In the genomic region with DNA sequence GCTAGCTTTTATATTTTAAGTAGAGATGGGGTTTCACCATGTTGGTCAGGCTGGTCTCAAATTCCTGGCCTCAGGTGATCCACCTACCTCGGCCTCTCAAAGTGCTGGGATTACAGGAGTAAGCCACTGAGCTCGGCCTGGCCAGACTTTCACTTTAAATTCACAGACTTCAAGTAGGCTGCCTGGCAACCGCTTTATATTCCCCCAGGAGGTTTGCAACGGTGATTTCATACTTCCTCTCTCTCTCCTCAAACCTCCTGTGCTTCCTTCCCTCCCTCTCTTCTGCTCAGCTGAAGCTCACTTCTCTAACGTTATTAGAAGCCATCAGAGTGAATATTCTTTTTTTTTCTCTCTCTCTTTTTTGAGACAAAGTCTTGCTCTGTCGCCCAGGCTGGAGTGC, we compare ENCODE assay signal across 8 cellular contexts.
DNase-seq lines count a peak whose midpoint lies in the region; ATAC-seq and TF ChIP-seq lines count a peak whose summit lies in the region.
"Not testable (repeated sequence)": the region's sequence is repeated elsewhere in the genome, so short reads cannot be mapped to it uniquely, and the experiment has no call there.

No MANE protein-coding gene starts in this region.

- H3K27ac Mint-ChIP-seq in IgD-negative memory B cell, result peak overlapping the region; percentile 23 to 44 (median 39)

- H3K4me3 Mint-ChIP-seq in IgD-negative memory B cell, result peak overlapping the region in 2 of 4 donors; percentile 79 to 84

- not testable (repeated sequence) for H3K4me3 ChIP-seq in cardiac fibroblast (replicated peaks in 1 of 2; ENCODE audit: low read depth in 2 of 2, low read length in 2 of 2); skeletal muscle cell (ENCODE audit: low read depth, low read length)

- H3K27me3 Mint-ChIP-seq in IgD-negative memory B cell, result not testable (repeated sequence)

- H3K9me3 Mint-ChIP-seq in IgD-negative memory B cell, result not testable (repeated sequence)

- DNase-seq in DMS 273 (lab: John Stamatoyannopoulos, UW; ENCODE audit: unreplicated experiment) (peak; percentile 58), NCI-H69 (lab: John Stamatoyannopoulos, UW) (peak; percentile 74), cardiac fibroblast (ENCODE audit: low read depth in 2 of 2) (peak; percentile 57 to 80), skeletal muscle cell (ENCODE audit: low read depth) (peak; percentile 31)

- ATAC-seq in GM19023 (IDR thresholded peaks at IDR 0.05; ENCODE audit: unreplicated experiment) (peak; percentile 51), GM21723 (IDR thresholded peaks at IDR 0.05; ENCODE audit: unreplicated experiment) (peak; percentile 63), HG03108 (IDR thresholded peaks at IDR 0.05; ENCODE audit: unreplicated experiment) (peak; percentile 79)

- not testable (repeated sequence) for H3K4me1 Mint-ChIP-seq in IgD-negative memory B cell

- TF ChIP-seq CTCF in cardiac fibroblast (IDR thresholded peaks at IDR 0.05; ENCODE audit: low read depth, low read length), result not testable (repeated sequence)

- not testable (repeated sequence) for H3K36me3 Mint-ChIP-seq in IgD-negative memory B cell
